In the genomic region with DNA sequence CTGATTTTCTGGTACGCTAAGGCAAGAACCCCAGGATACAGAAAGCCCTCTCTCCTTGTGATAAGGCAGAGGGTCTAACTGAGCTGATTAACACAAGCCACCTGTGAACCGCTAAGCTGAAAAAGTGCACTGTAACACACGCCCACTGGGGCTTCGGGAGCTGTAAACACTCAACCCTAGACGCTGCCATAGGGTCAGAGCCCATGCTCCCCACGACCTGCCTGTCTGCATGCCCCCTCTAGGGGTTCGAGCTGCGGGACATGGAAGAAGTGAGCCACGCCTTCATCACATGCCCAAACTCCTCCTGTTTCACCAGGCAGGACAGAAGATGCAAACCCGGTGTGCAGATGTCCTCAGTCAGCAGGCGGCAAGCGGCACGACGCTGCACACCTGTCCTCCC, we compare ENCODE assay signal across 1 cellular context.
TF ChIP-seq lines count a peak whose summit lies in the region.

No MANE protein-coding gene starts in this region.

TF ChIP-seq in GM23338, 12 proteins besides CTCF, POLR2A, EP300 and RAD21 (continued from another document):
- TF ChIP-seq, protein P1, sequence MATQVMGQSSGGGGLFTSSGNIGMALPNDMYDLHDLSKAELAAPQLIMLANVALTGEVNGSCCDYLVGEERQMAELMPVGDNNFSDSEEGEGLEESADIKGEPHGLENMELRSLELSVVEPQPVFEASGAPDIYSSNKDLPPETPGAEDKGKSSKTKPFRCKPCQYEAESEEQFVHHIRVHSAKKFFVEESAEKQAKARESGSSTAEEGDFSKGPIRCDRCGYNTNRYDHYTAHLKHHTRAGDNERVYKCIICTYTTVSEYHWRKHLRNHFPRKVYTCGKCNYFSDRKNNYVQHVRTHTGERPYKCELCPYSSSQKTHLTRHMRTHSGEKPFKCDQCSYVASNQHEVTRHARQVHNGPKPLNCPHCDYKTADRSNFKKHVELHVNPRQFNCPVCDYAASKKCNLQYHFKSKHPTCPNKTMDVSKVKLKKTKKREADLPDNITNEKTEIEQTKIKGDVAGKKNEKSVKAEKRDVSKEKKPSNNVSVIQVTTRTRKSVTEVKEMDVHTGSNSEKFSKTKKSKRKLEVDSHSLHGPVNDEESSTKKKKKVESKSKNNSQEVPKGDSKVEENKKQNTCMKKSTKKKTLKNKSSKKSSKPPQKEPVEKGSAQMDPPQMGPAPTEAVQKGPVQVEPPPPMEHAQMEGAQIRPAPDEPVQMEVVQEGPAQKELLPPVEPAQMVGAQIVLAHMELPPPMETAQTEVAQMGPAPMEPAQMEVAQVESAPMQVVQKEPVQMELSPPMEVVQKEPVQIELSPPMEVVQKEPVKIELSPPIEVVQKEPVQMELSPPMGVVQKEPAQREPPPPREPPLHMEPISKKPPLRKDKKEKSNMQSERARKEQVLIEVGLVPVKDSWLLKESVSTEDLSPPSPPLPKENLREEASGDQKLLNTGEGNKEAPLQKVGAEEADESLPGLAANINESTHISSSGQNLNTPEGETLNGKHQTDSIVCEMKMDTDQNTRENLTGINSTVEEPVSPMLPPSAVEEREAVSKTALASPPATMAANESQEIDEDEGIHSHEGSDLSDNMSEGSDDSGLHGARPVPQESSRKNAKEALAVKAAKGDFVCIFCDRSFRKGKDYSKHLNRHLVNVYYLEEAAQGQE (IDR thresholded peaks at IDR 0.05; ENCODE audit: unreplicated experiment), result no peak
